Comparison of ENCODE assay signal across 23 cellular contexts in the genomic region with DNA sequence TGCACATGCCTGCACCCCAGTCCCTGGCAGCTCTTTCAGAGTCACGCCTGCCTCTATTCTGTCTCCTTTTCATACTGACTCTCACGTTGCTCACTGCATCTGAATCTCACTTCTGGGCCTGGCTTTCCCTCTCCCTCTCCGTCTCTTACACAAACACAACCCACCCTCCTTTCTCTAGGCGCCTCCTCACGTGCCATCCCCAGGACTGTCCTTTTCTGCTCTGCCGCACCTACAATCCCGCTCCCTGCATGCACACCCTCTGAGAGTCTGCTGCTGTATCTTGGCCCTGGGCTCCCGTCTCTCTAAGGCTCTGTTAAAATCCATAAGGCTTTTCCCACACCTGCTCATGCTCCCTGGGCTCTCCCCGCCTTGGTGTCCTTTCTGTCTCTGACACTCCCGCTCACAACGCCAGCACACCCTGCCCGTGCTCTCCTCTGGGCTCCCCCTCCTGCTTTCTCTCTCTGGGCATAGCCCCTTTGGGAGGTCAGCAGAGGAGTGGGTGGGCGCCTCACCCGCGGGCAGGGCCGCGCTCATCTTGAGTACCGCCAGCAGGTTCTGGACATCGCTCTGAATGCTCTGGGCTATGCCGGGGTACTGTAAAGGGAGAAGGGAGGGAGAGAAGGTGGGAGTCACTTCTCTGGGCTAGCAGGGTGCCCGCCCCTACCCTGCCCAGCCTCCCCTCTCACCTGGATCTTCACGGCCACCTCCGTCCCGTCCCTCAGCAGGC. TPM values are rescaled to one million over a fixed set of nuclear protein-coding genes. Genes with fewer than 3 reads are reported as not detected.
DNase-seq lines count a peak whose midpoint lies in the region; ATAC-seq, FAIRE-seq and TF ChIP-seq lines count a peak whose summit lies in the region.
"Had no signal": no experiment of that assay in that cellular context is flagged by ENCODE, and none has a peak within 500 bp of the region (broad histone marks: within the 10 kb centered on the region; RNA-seq: fewer than 3 reads in every experiment).

No MANE protein-coding gene starts in this region.

- H3K4me3 ChIP-seq in A549 (no peak overlapping the region), HEK293 (ENCODE audit: low read depth, low read length) (no peak overlapping the region), endocrine pancreas (ENCODE audit: control insufficient read depth, insufficient read depth, low read length) (no peak overlapping the region), brain microvascular endothelial cell (ENCODE audit: low read depth, low read length) (no peak overlapping the region)
- H3K4me3 ChIP-seq: breast epithelium, HAP-1 had no signal

- DNase-seq in A549 (ENCODE audit: low read depth in 1 of 2, low spot score in 1 of 2): no peak
- DNase-seq in nephron progenitor cell: no peak
- no peak for DNase-seq in activated naive CD4-positive, alpha-beta T cell treated with Interleukin-2 at 50 U/mL for 16 hours
- DNase-seq in brain microvascular endothelial cell: no peak
- no peak for DNase-seq in central memory CD4-positive, alpha-beta T cell
- DNase-seq in NK-92 (lab: John Stamatoyannopoulos, UW; ENCODE audit: unreplicated experiment): no peak
- DNase-seq: activated CD4-positive, alpha-beta T cell treated with anti-CD3 and anti-CD28 coated beads, Interleukin-2, amount 50 U/mL, for 48 hours; activated effector memory CD4-positive, alpha-beta T cell treated with anti-CD3 and anti-CD28 coated beads, Interleukin-2, amount 50 U/mL, for 16 hours; activated T-cell treated with anti-CD3 and anti-CD28 coated beads for 4 hours; CD4-positive, CD25-positive, alpha-beta regulatory T cell; dermis blood vessel endothelial cell; foreskin keratinocyte; kidney; mammary epithelial cell; MM.1S; NCI-H1417 treated with DMSO at 0.1 percent for 48 hours had no signal

- no peaks in the 10 kb centered on the region for H3K27me3 Mint-ChIP-seq in nephron progenitor cell (ENCODE audit: low read depth, poor library complexity)
- H3K27me3 Mint-ChIP-seq: CD4-positive, CD25-positive, alpha-beta regulatory T cell had no signal

- no peak for TF ChIP-seq EP300 in A549 (IDR thresholded peaks at IDR 0.05)

- peak overlapping the region; percentile 14 for H3K4me3 Mint-ChIP-seq in nephron progenitor cell
- H3K4me3 Mint-ChIP-seq: T-helper 2 cell treated with Interferon-gamma antibody and Interleukin-4, amounts not matched to agents 5 μg/mL and 100 μg/mL, for 36 hours had no signal

- no peak overlapping the region for H3K4me2 ChIP-seq in A549

- H3K4me1 Mint-ChIP-seq in nephron progenitor cell: peaks cover 24% of the 10 kb centered on the region

- H3K9me3 Mint-ChIP-seq in nephron progenitor cell: no peaks in the 10 kb centered on the region
- H3K9me3 Mint-ChIP-seq: CD4-positive, CD25-positive, alpha-beta regulatory T cell; T-helper 2 cell treated with Interferon-gamma antibody and Interleukin-4, amounts not matched to agents 5 μg/mL and 100 μg/mL, for 36 hours had no signal

- H3K27ac Mint-ChIP-seq in nephron progenitor cell: peak overlapping the region; percentile 44
- H3K27ac Mint-ChIP-seq: T-helper 2 cell treated with Interferon-gamma antibody and Interleukin-4, amounts not matched to agents 5 μg/mL and 100 μg/mL, for 36 hours had no signal

- POLR2A ChIA-PET in A549 (lab: Yijun Ruan, JAX): interaction anchor here (0.7 to 3.9 kb wide), 6 partner anchors 12 to 561 kb away, joined by 5 to 24 read pairs (median 6); a partner anchor contains a TSS
- POLR2A ChIA-PET in HEK293 (lab: Yijun Ruan, JAX): interaction anchor here (0.6 to 2.0 kb wide), 8 partner anchors 9 to 75 kb away, joined by 3 to 5 read pairs (median 4); a partner anchor contains a TSS

- H3K9me3 ChIP-seq in A549 (no peaks in the 10 kb centered on the region), HEK293 (ENCODE audit: control insufficient read depth, insufficient read depth, low read depth, low read length) (no peaks in the 10 kb centered on the region), endocrine pancreas (ENCODE audit: control insufficient read depth, low read length) (no peaks in the 10 kb centered on the region)
- H3K9me3 ChIP-seq: breast epithelium, HAP-1 had no signal

- peaks cover 68 to 79% of the 10 kb centered on the region in 2 experiments for H3K36me3 ChIP-seq in HEK293 (ENCODE audit: control insufficient read depth in 2 of 2, insufficient read depth in 1 of 2, low read length in 2 of 2)
- H3K36me3 ChIP-seq in endocrine pancreas (ENCODE audit: control insufficient read depth, insufficient read depth, low read length): no peaks in the 10 kb centered on the region
- H3K36me3 ChIP-seq in brain microvascular endothelial cell (replicated peaks): peaks cover 3% of the 10 kb centered on the region
- H3K36me3 ChIP-seq: breast epithelium had no signal

- no peak for TF ChIP-seq CTCF in A549 (IDR thresholded peaks at IDR 0.05)
- TF ChIP-seq CTCF in HEK293 (tag by site-specific recombination; IDR thresholded peaks at IDR 0.05): no peak
- TF ChIP-seq CTCF in nephron progenitor cell (IDR thresholded peaks at IDR 0.05): no peak
- no peak for TF ChIP-seq CTCF in brain microvascular endothelial cell (IDR thresholded peaks at IDR 0.05; ENCODE audit: low read depth, low read length, missing control alignments)

- H3K27me3 ChIP-seq in endocrine pancreas (ENCODE audit: control insufficient read depth, insufficient read depth, low read length) (no peaks in the 10 kb centered on the region), brain microvascular endothelial cell (replicated peaks) (no peaks in the 10 kb centered on the region)
- H3K27me3 ChIP-seq: breast epithelium, foreskin keratinocyte had no signal

- peaks cover 51% of the 10 kb centered on the region for H3K36me3 Mint-ChIP-seq in nephron progenitor cell (ENCODE audit: low read depth)

- in situ Hi-C loops in brain microvascular endothelial cell (cut with HindIII; ENCODE audit: low pct_ligation_motif_present, low sequenced_read_pairs): no loop called here

- TF ChIP-seq POLR2A in A549 (IDR thresholded peaks at IDR 0.05; ENCODE audit: low read length): no peak

- ATAC-seq in A549: peak; percentile 3 to 5; a peak in 2 of 6 replicates
- ATAC-seq: SK-N-SH treated with all-trans-retinoic acid at 6 μM for 48 hours had no signal

- no peak for FAIRE-seq in A549 (lab: Jason Lieb, UNC)
- FAIRE-seq: kidney, urothelium cell line had no signal

- CTCF ChIA-PET in A549 (lab: Yijun Ruan, JAX): interaction anchor here (0.6 to 11.7 kb wide), 33 partner anchors 10 to 559 kb away, joined by 3 to 178 read pairs (median 5); a partner anchor contains a TSS
- CTCF ChIA-PET in HEK293 (lab: Yijun Ruan, JAX): interaction anchor here (0.6 to 2.6 kb wide), 5 partner anchors 13 to 184 kb away, joined by 3 to 17 read pairs (median 3); a partner anchor contains a TSS

- WGBS in A549 (ENCODE audit: missing lambda C conversion rate): 91% methylated on average over 24 of the region's 24 CpGs

- H3K9ac ChIP-seq in endocrine pancreas (ENCODE audit: control insufficient read depth, insufficient read depth, low read length): peak overlapping the region; percentile 26

- peaks cover 8% of the 10 kb centered on the region; the same call in 2 of the 3 replicates for H3K4me1 ChIP-seq in A549
- no peaks in the 10 kb centered on the region for H3K4me1 ChIP-seq in HEK293 (ENCODE audit: control insufficient read depth, insufficient read depth, low read length)
- H3K4me1 ChIP-seq in endocrine pancreas (ENCODE audit: control insufficient read depth, insufficient read depth, low read length): no peaks in the 10 kb centered on the region
- H3K4me1 ChIP-seq: breast epithelium, foreskin keratinocyte, HAP-1 had no signal

- no peak for TF ChIP-seq RAD21 in A549 (conservative IDR thresholded peaks at IDR 0.05 in 1 of 2, IDR thresholded peaks at IDR 0.05 in 1 of 2)

- H3K27ac ChIP-seq in A549 (peak overlapping the region in 1 of 2 experiments; percentile 44; a peak in 2 of 6 replicates), HEK293 (ENCODE audit: extremely low read depth, low read depth, low read length) (no peak overlapping the region), brain microvascular endothelial cell (no peak overlapping the region)
- H3K27ac ChIP-seq: breast epithelium, foreskin keratinocyte had no signal

TF ChIP-seq in HEK293, 187 proteins besides CTCF, POLR2A, EP300 and RAD21 (continues in another document):
- TF ChIP-seq YY2 (tag by site-specific recombination; IDR thresholded peaks at IDR 0.05) (no peak), ZNF521 (tag by site-specific recombination; IDR thresholded peaks at IDR 0.05) (peak; percentile 12; the same call in 1 of the 2 replicates)

RNA-seq across cellular contexts. Expression of a gene that starts 12.7 kb away (rescaled TPM):
- polyA plus RNA-seq in A549 (2011; rRNA removed) (19.4 and 21.1 TPM in 2 replicates), A549 (2017; fragmentation: RNase III; extraction: RNeasy Plus Mini Kit Qiagen cat#74134 plus additional on column Dnase treatment) (26.6 to 29.7 TPM (median 28.7 TPM) in 3 replicates)
- 41.5 and 47.8 TPM in 2 replicates for polyA plus RNA-seq in A549 (2012; cell fraction: cytosol; rRNA removed)
- 114 and 125 TPM in 2 replicates for polyA plus RNA-seq in A549 (2012; cell fraction: nucleus; rRNA removed)
- 13.8 and 13.9 TPM in 2 replicates for polyA minus RNA-seq in A549 (2011; rRNA and poly(A)+ RNA removed)

RNA-seq across cellular contexts. Expression of a gene that starts 13.5 kb away (rescaled TPM):
- 43.9 and 47.2 TPM in 2 replicates for polyA plus RNA-seq in A549 (2011; rRNA removed)
- polyA plus RNA-seq in A549 (2012; cell fraction: cytosol; rRNA removed): 55.5 and 70.2 TPM in 2 replicates
- 158 and 174 TPM in 2 replicates for polyA plus RNA-seq in A549 (2012; cell fraction: nucleus; rRNA removed)
- 55.3 to 64.9 TPM (median 63.6 TPM) in 3 replicates for polyA plus RNA-seq in A549 (2017; fragmentation: RNase III; extraction: RNeasy Plus Mini Kit Qiagen cat#74134 plus additional on column Dnase treatment)
- 55.3 TPM in 2 replicates for polyA minus RNA-seq in A549 (2011; rRNA and poly(A)+ RNA removed)

RNA-seq across cellular contexts. Expression of a gene that starts 13.7 kb away (rescaled TPM):
- polyA plus RNA-seq in A549 (2011; rRNA removed) (6.5 and 8.7 TPM in 2 replicates), A549 (2017; fragmentation: RNase III; extraction: RNeasy Plus Mini Kit Qiagen cat#74134 plus additional on column Dnase treatment) (7.9 to 8.6 TPM (median 8.1 TPM) in 3 replicates)
- 6.6 and 7.7 TPM in 2 replicates for polyA plus RNA-seq in A549 (2012; cell fraction: cytosol; rRNA removed)
- polyA plus RNA-seq in A549 (2012; cell fraction: nucleus; rRNA removed): 10.7 and 10.9 TPM in 2 replicates
- polyA minus RNA-seq in A549 (2011; rRNA and poly(A)+ RNA removed): 13.8 and 14.2 TPM in 2 replicates

RNA-seq across cellular contexts. Expression of a gene that starts 47.1 kb away (rescaled TPM):
- polyA plus RNA-seq in A549 (2011; rRNA removed) (7.8 and 11.7 TPM in 2 replicates), A549 (2017; fragmentation: RNase III; extraction: RNeasy Plus Mini Kit Qiagen cat#74134 plus additional on column Dnase treatment) (14.1 to 18.5 TPM (median 14.8 TPM) in 3 replicates)
- polyA plus RNA-seq in A549 (2012; cell fraction: cytosol; rRNA removed): 13.0 and 16.7 TPM in 2 replicates
- polyA plus RNA-seq in A549 (2012; cell fraction: nucleus; rRNA removed): 40.2 and 46.1 TPM in 2 replicates
- 13.9 and 15.5 TPM in 2 replicates for polyA minus RNA-seq in A549 (2011; rRNA and poly(A)+ RNA removed)

RNA-seq across cellular contexts. Expression of a gene that starts 47.8 kb away (rescaled TPM):
- polyA plus RNA-seq in A549 (2011; rRNA removed) (235 and 236 TPM in 2 replicates), A549 (2017; fragmentation: RNase III; extraction: RNeasy Plus Mini Kit Qiagen cat#74134 plus additional on column Dnase treatment) (141 to 155 TPM (median 143 TPM) in 3 replicates)
- 265 and 288 TPM in 2 replicates for polyA plus RNA-seq in A549 (2012; cell fraction: cytosol; rRNA removed)
- 267 and 341 TPM in 2 replicates for polyA plus RNA-seq in A549 (2012; cell fraction: nucleus; rRNA removed)
- polyA minus RNA-seq in A549 (2011; rRNA and poly(A)+ RNA removed): 390 and 504 TPM in 2 replicates
